19 cellular contexts compared by ENCODE assay signal in genomic region chr20:43726811-43727338, GRCh38. TPM values are rescaled to one million over a fixed set of nuclear protein-coding genes. Genes with fewer than 3 reads are reported as not detected.
DNase-seq lines count a peak whose midpoint lies in the region; ATAC-seq and TF ChIP-seq lines count a peak whose summit lies in the region.
"Had no signal": no experiment of that assay in that cellular context is flagged by ENCODE, and none has a peak within 500 bp of the region (broad histone marks: within the 10 kb centered on the region; RNA-seq: fewer than 3 reads in every experiment).

GTSF1L (minus strand) TSS chr20:43727002; CDS start chr20:43726694, 308 bp downstream.

- POLR2A ChIA-PET in CD8-positive, alpha-beta T cell (lab: Charles Lee), result no interaction called here

- H3K27me3 ChIP-seq in DOHH2 (ENCODE audit: control insufficient read depth, low read length), result no peaks in the 10 kb centered on the region
- H3K27me3 ChIP-seq in MG63, result no peaks in the 10 kb centered on the region
- H3K27me3 ChIP-seq in ascending aorta, result no peaks in the 10 kb centered on the region
- no peaks in the 10 kb centered on the region for H3K27me3 ChIP-seq in CD8-positive, alpha-beta T cell (ENCODE audit: insufficient read depth, low read length)

- H3K4me1 Mint-ChIP-seq in CD8-positive, alpha-beta T cell (ENCODE audit: low read depth), result peaks cover 55% of the 10 kb centered on the region

- no peak for ATAC-seq in GM19351 (IDR thresholded peaks at IDR 0.05; ENCODE audit: unreplicated experiment)
- ATAC-seq in CD8-positive, alpha-beta T cell, result no peak

- no peaks in the 10 kb centered on the region for H3K9me2 ChIP-seq in DOHH2 (replicated peaks; ENCODE audit: control insufficient read depth, low read length)

- H3K9me3 Mint-ChIP-seq in CD8-positive, alpha-beta T cell, result peaks cover 3% of the 10 kb centered on the region
- H3K9me3 Mint-ChIP-seq: activated naive CD4-positive, alpha-beta T cell treated with anti-CD3 and anti-CD28 coated beads, Interleukin-2, amount 50 U/mL, for 24 hours had no signal

- H3K27ac ChIP-seq in DOHH2 (ENCODE audit: low read depth, low read length), result no peak within 1 kb of the TSS
- no peak within 1 kb of the TSS for H3K27ac ChIP-seq in ascending aorta
- no peak within 1 kb of the TSS for H3K27ac ChIP-seq in CD8-positive, alpha-beta T cell (ENCODE audit: low read depth, low read length)
- H3K27ac ChIP-seq: suprapubic skin had no signal

- TF ChIP-seq CTCF in DOHH2 (IDR thresholded peaks at IDR 0.05; ENCODE audit: low read depth, low read length, poor library complexity, severe bottlenecking) (no peak), ascending aorta (IDR thresholded peaks at IDR 0.05) (no peak)
- no peak for TF ChIP-seq CTCF in CD8-positive, alpha-beta T cell (IDR thresholded peaks at IDR 0.05)

- H3F3A ChIP-seq in DOHH2 (ENCODE audit: control insufficient read depth, insufficient read depth), result peaks cover 9% of the 10 kb centered on the region

- H3K9me3 ChIP-seq in DOHH2 (ENCODE audit: control insufficient read depth, insufficient read depth, low read length) (no peaks in the 10 kb centered on the region), MG63 (no peaks in the 10 kb centered on the region), ascending aorta (no peaks in the 10 kb centered on the region)
- H3K9me3 ChIP-seq in CD8-positive, alpha-beta T cell (ENCODE audit: low read length), result no peaks in the 10 kb centered on the region
- H3K9me3 ChIP-seq: suprapubic skin had no signal

- no peaks in the 10 kb centered on the region for H3K79me2 ChIP-seq in DOHH2 (ENCODE audit: control insufficient read depth, low read length)

- no peaks in the 10 kb centered on the region for H3K27me3 Mint-ChIP-seq in CD8-positive, alpha-beta T cell (ENCODE audit: low read depth)
- H3K27me3 Mint-ChIP-seq: activated naive CD4-positive, alpha-beta T cell treated with anti-CD3 and anti-CD28 coated beads, Interleukin-2, amount 50 U/mL, for 24 hours; IgD-negative memory B cell had no signal

- H3K4me3 ChIP-seq in DOHH2 (ENCODE audit: low read length) (no peak within 1 kb of the TSS), MG63 (no peak within 1 kb of the TSS), ascending aorta (no peak within 1 kb of the TSS)
- no peak within 1 kb of the TSS for H3K4me3 ChIP-seq in CD8-positive, alpha-beta T cell (ENCODE audit: low read depth, low read length)
- H3K4me3 ChIP-seq: suprapubic skin had no signal

- H3K4me2 ChIP-seq in DOHH2 (ENCODE audit: low read length), result peak within 1 kb of the TSS; percentile 30

- CTCF ChIA-PET in CD8-positive, alpha-beta T cell (lab: Charles Lee), result no interaction called here

- H3K4me1 ChIP-seq in DOHH2 (ENCODE audit: control insufficient read depth, low read length) (peaks cover 56% of the 10 kb centered on the region), ascending aorta (no peaks in the 10 kb centered on the region)
- peaks cover 50% of the 10 kb centered on the region for H3K4me1 ChIP-seq in CD8-positive, alpha-beta T cell (ENCODE audit: insufficient read depth, low read length)

- H3K36me3 Mint-ChIP-seq in CD8-positive, alpha-beta T cell, result no peaks in the 10 kb centered on the region
- H3K36me3 Mint-ChIP-seq: activated naive CD4-positive, alpha-beta T cell treated with anti-CD3 and anti-CD28 coated beads, Interleukin-2, amount 50 U/mL, for 24 hours; IgD-negative memory B cell had no signal

- DNase-seq in MG63, result peak; percentile 66
- DNase-seq in astrocyte of the hippocampus (ENCODE audit: low read depth, low spot score), result peak; percentile 84
- peak; percentile 76 to 84 for DNase-seq in lung microvascular endothelial cell (ENCODE audit: low read depth in 2 of 2)
- no peak for DNase-seq in ascending aorta (ENCODE audit: low spot score in 2 of 2)
- no peak for DNase-seq in NCI-H774 (lab: John Stamatoyannopoulos, UW)
- no peak for DNase-seq in CD8-positive, alpha-beta T cell
- DNase-seq: DMS79, kidney glomerular epithelial cell, NCI-H1436 treated with DMSO at 0.1 percent for 48 hours, RPMI8226, T-helper 1 cell had no signal

- intact Hi-C loops in ascending aorta (cut with DNase I), result no loop called here
- intact Hi-C loops in CD8-positive, alpha-beta T cell (cut with DNase I, micrococcal nuclease), result no loop called here

- H3K4me3 Mint-ChIP-seq in CD8-positive, alpha-beta T cell, result no peak within 1 kb of the TSS
- H3K4me3 Mint-ChIP-seq: activated naive CD4-positive, alpha-beta T cell treated with anti-CD3 and anti-CD28 coated beads, Interleukin-2, amount 50 U/mL, for 24 hours had no signal

- H4K20me1 ChIP-seq in DOHH2 (ENCODE audit: control insufficient read depth, insufficient read depth, low read depth, low read length), result no peaks in the 10 kb centered on the region

- H3K27ac Mint-ChIP-seq in CD8-positive, alpha-beta T cell, result no peak within 1 kb of the TSS

- no peaks in the 10 kb centered on the region for H3K36me3 ChIP-seq in DOHH2 (ENCODE audit: control insufficient read depth, low read length)
- H3K36me3 ChIP-seq in MG63, result no peaks in the 10 kb centered on the region
- H3K36me3 ChIP-seq in ascending aorta, result no peaks in the 10 kb centered on the region
- H3K36me3 ChIP-seq in CD8-positive, alpha-beta T cell (ENCODE audit: insufficient read depth, low read length), result no peaks in the 10 kb centered on the region
- H3K36me3 ChIP-seq: suprapubic skin had no signal

RNA-seq across cellular contexts. Expression of gene GTSF1L, which starts in this region (rescaled TPM):
- not detected in 2 replicates for total RNA-seq in MG63 (2014; rRNA removed; shearing (Covaris generic); ENCODE audit: low replicate concordance)
- total RNA-seq in lung microvascular endothelial cell (not detected in 2 replicates), ascending aorta (not detected)
- total RNA-seq in CD8-positive, alpha-beta T cell, result not detected
- total RNA-seq: cerebellum, NCI-H460, renal cortical epithelial cell, suprapubic skin had no signal

Comparison
In these comparisons a context has a peak if more than half of its experiments do, and no peak if none do; other contexts are left out.
1. Peak in DNase-seq in MG63; RNA of the gene not detected or under 1 TPM.
2. Peak in DNase-seq in lung microvascular endothelial cell; RNA of the gene not detected or under 1 TPM.